ENCODE assay signal across 8 cellular contexts in the genomic region with DNA sequence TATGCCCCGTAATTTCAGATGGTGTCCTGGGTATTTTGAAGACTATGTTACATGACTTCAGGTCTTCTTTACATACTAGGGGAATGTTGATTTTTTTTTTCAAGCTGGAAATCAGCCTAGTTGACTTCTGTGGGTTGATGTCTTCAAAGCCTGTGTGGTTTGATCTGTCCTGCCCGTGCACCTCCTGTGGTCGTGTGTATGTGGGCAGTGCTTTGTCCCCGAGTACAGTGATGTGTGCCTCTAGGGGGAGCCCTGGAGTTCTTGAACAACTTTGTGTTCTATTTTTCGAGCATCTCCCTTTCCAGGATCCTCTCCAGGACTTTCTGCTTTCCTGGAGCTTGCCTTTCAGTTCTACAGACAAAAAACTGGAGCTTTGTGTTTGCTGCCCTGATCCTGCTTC. TPM values are rescaled to one million over a fixed set of nuclear protein-coding genes. Genes with fewer than 3 reads are reported as not detected.
DNase-seq lines count a peak whose midpoint lies in the region; ATAC-seq, FAIRE-seq and TF ChIP-seq lines count a peak whose summit lies in the region.

No MANE protein-coding gene starts in this region.

- peaks cover 0 to 20% (median 0%) of the 10 kb centered on the region in 12 donors for H3K4me1 ChIP-seq in heart left ventricle

- TF ChIP-seq POLR2A in heart left ventricle (IDR thresholded peaks at IDR 0.05), result no peak
- no peak for TF ChIP-seq POLR2A in GM12891 (IDR thresholded peaks at IDR 0.05; ENCODE audit: low read depth, low read length)

- no peak overlapping the region for H3K27ac ChIP-seq in heart left ventricle

- WGBS in heart left ventricle, 4 donors, result 28 to 40% (median 28%) methylated on average over 5 of the region's 5 CpGs

- H3K27me3 ChIP-seq in heart left ventricle, result no peaks in the 10 kb centered on the region

- DNase-seq in stimulated activated naive CD4-positive, alpha-beta T cell treated with Interleukin-2 at 50 U/mL for 16 hours (lab: John Stamatoyannopoulos, UW), result peak; percentile 1
- no peak for DNase-seq in stimulated activated naive CD4-positive, alpha-beta T cell (lab: John Stamatoyannopoulos, UW)
- peak; percentile 86 for DNase-seq in RPMI8226
- DNase-seq in heart left ventricle, result peak in 1 of 5 donors; percentile 66
- no peak for DNase-seq in T-helper 2 cell
- DNase-seq in GM12891 (ENCODE audit: insufficient read length, low spot score), result no peak

- H3K4me3 ChIP-seq in heart left ventricle, result no peak overlapping the region

- ATAC-seq in heart left ventricle, result peak; percentile 43 to 65 (median 57)
- no peak for ATAC-seq in GM21825 (IDR thresholded peaks at IDR 0.05; ENCODE audit: unreplicated experiment)
- no peak for ATAC-seq in activated CD4-positive, CD25-positive, alpha-beta regulatory T cell treated with anti-CD3 and anti-CD28 coated beads, Interleukin-2, amount 50 U/mL, for 24 hours

- intact Hi-C loops in heart left ventricle (cut with DNase I), result no loop called here

- H3K36me3 ChIP-seq in heart left ventricle, result peaks cover 0 to 78% (median 31%) of the 10 kb centered on the region in 9 donors

- peaks cover 0 to 9% (median under 1%) of the 10 kb centered on the region in 12 donors for H3K9me3 ChIP-seq in heart left ventricle

- TF ChIP-seq CTCF in heart left ventricle (IDR thresholded peaks at IDR 0.05), result peak; percentile 36 to 63 (median 49)

- FAIRE-seq in GM12891 (lab: Jason Lieb, UNC), result no peak

TF ChIP-seq in GM12891, 5 proteins besides CTCF, POLR2A, EP300 and RAD21:
- TF ChIP-seq POLR2AphosphoS5 (IDR thresholded peaks at IDR 0.05; ENCODE audit: low read depth, low read length) (no peak), SPI1 (IDR thresholded peaks at IDR 0.05; ENCODE audit: low read depth, low read length) (no peak), PAX5 (IDR thresholded peaks at IDR 0.05; ENCODE audit: insufficient read depth, low read length, severe bottlenecking) (no peak), POU2F2 (IDR thresholded peaks at IDR 0.05; ENCODE audit: low read depth, low read length) (no peak), TAF1 (IDR thresholded peaks at IDR 0.05; ENCODE audit: low read depth, low read length) (no peak)

RNA-seq across cellular contexts. Expression of gene OBSCN, which starts 28.9 kb away (rescaled TPM):
- total RNA-seq in heart left ventricle, result 100 to 1,000 TPM; 238 to 460 (median 354) TPM
- 100 to 1,000 TPM; 155 to 524 TPM for polyA plus RNA-seq in heart left ventricle
- polyA plus RNA-seq in GM12891 (2012; ENCODE audit: low read depth, missing spikeins), result 0.05 TPM

Comparison
In these comparisons a context has a peak if more than half of its experiments do, and no peak if none do; other contexts are left out.
1. DNase-seq: peak in stimulated activated naive CD4-positive, alpha-beta T cell treated with Interleukin-2 at 50 U/mL for 16 hours (single experiment) and RPMI8226 (single experiment); none in stimulated activated naive CD4-positive, alpha-beta T cell (0 of 6), T-helper 2 cell (0 of 5) and GM12891 (single experiment).
2. ATAC-seq: peak in heart left ventricle (4 of 4); none in GM21825 (single experiment) and activated CD4-positive, CD25-positive, alpha-beta regulatory T cell treated with anti-CD3 and anti-CD28 coated beads, Interleukin-2, amount 50 U/mL, for 24 hours (0 of 2).